ENCODE assay signal across 1 cellular context in genomic region chr3:1380926-1381646, GRCh38.
TF ChIP-seq lines count a peak whose summit lies in the region.

No MANE protein-coding gene starts in this region.

TF ChIP-seq in GM23338, 12 proteins besides CTCF, POLR2A, EP300 and RAD21 (continued from another document):
- TF ChIP-seq ZNF462 (CRISPR knock-in tag; IDR thresholded peaks at IDR 0.05): no peak
- no peak for TF ChIP-seq JUNB (IDR thresholded peaks at IDR 0.05; ENCODE audit: unreplicated experiment)
- no peak for TF ChIP-seq NANOG (IDR thresholded peaks at IDR 0.05; ENCODE audit: borderline replicate concordance)
- no peak for TF ChIP-seq ETS1 (IDR thresholded peaks at IDR 0.05)
TF ChIP-seq in GM23338: peak in this region for 0.
